ENCODE assay signal across 19 cellular contexts in the genomic region with DNA sequence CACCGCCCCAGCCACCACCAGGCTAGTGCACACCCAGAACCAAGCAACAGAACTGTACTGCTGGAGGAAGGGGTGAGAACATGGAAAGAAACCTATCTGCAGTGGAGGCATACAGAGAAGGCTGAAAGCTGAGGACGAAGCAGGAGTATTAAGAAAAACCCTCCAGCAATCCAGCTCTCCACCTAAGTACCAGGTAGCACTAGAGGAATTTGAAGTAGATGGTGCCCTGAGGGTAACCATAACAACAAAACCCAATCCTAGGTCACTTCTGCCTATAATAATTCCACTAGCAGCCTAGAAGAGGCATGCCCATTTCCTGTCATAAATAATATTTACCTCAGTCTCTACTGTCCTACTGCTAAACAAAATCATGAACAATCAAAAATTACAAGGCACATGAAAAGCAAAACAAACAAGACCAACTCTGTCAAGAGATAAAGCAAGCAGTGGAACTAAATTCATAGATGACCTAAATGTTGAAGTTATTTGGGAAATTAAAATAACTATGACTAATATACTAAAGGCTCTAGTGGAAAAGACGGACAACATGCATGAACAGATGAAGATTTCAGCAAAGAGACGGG.
"Had no signal": no experiment of that assay in that cellular context is flagged by ENCODE, and none has a peak within 500 bp of the region (broad histone marks: within the 10 kb centered on the region; RNA-seq: fewer than 3 reads in every experiment).

No MANE protein-coding gene starts in this region.

- H3K4me1 ChIP-seq: body of pancreas, parathyroid adenoma, spleen had no signal

- DNase-seq: activated CD4-positive, alpha-beta T cell treated with anti-CD3 and anti-CD28 coated beads, Interleukin-2, amount 50 U/mL, for 4 hours; activated gamma-delta T cell; amygdala; body of pancreas; dorsolateral prefrontal cortex; hypothalamus; mucosa of descending colon; naive thymus-derived CD8-positive, alpha-beta T cell; spleen; stimulated activated CD4-positive, alpha-beta T cell treated with anti-CD3 and anti-CD28 coated beads, Interleukin-4, amount 100 ng/mL, for 4 hours; stimulated activated naive B cell treated with anti-CD40 and anti-IgM and Interleukin-4, amounts not matched to agents 10 μg/mL and 1 μg/mL and 100 μg/mL, for 72 hours; T-helper 2 cell; WERI-Rb-1 had no signal

- H3K27me3 Mint-ChIP-seq: activated naive CD8-positive, alpha-beta T cell; memory B cell; naive thymus-derived CD8-positive, alpha-beta T cell; stimulated activated naive B cell treated with anti-CD40 and anti-IgM and Interleukin-4, amounts not matched to agents 10 μg/mL and 1 μg/mL and 100 μg/mL, for 72 hours had no signal

- H3K27ac ChIP-seq: body of pancreas, dorsolateral prefrontal cortex, parathyroid adenoma, spleen, thoracic aorta, WERI-Rb-1 had no signal

- H3K79me2 ChIP-seq: parathyroid adenoma had no signal

- H2AFZ ChIP-seq: parathyroid adenoma had no signal

- H3K36me3 ChIP-seq: WERI-Rb-1 had no signal

- H3K9me3 ChIP-seq: body of pancreas, mucosa of descending colon, spleen, thoracic aorta had no signal

- H3K27ac Mint-ChIP-seq: activated naive CD8-positive, alpha-beta T cell; memory B cell; naive thymus-derived CD8-positive, alpha-beta T cell had no signal

- H3K27me3 ChIP-seq: body of pancreas, dorsolateral prefrontal cortex, spleen had no signal

- ATAC-seq: body of pancreas; left lobe of liver; mucosa of descending colon; naive thymus-derived CD8-positive, alpha-beta T cell; sciatic nerve; stimulated activated naive B cell treated with anti-CD40 and anti-IgM and Interleukin-4, amounts not matched to agents 10 μg/mL and 1 μg/mL and 100 μg/mL, for 72 hours had no signal

- H3K4me3 ChIP-seq: body of pancreas, dorsolateral prefrontal cortex, mucosa of descending colon, spleen, thoracic aorta had no signal

- H3K9me3 Mint-ChIP-seq: memory B cell; naive thymus-derived CD8-positive, alpha-beta T cell; stimulated activated naive B cell treated with anti-CD40 and anti-IgM and Interleukin-4, amounts not matched to agents 10 μg/mL and 1 μg/mL and 100 μg/mL, for 72 hours had no signal

- H3K4me3 Mint-ChIP-seq: activated naive CD8-positive, alpha-beta T cell; memory B cell; naive thymus-derived CD8-positive, alpha-beta T cell; stimulated activated naive B cell treated with anti-CD40 and anti-IgM and Interleukin-4, amounts not matched to agents 10 μg/mL and 1 μg/mL and 100 μg/mL, for 72 hours had no signal
